5 cellular contexts compared by ENCODE assay signal in the genomic region with DNA sequence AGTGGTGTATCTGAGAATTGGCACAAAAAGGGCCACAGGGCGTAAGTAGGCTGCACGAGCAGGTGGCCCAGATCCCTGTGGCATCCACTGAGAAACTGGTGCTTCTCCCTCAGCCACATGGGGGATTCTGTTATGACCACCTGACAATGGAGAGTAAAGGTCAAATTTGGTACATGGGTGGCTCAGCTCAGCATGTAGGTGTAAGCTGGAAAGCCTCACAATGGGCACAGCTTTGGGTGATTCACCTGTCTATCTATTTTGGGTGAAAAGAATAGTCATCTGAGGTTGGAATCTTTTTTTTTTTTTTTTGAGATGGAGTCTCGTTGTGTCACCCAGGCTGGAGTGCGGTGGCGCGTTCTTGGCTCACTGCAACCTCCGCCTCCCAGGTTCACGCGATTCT.
"Had no signal": no experiment of that assay in that cellular context is flagged by ENCODE, and none has a peak within 500 bp of the region (broad histone marks: within the 10 kb centered on the region; RNA-seq: fewer than 3 reads in every experiment).

No MANE protein-coding gene starts in this region.

- H3K4me3 Mint-ChIP-seq: IgD-negative memory B cell had no signal

- ATAC-seq: HepG2, K562 had no signal

- H3K9me3 Mint-ChIP-seq: IgD-negative memory B cell had no signal

- DNase-seq: IMR-90, KBM-7 had no signal

- H3K36me3 Mint-ChIP-seq: IgD-negative memory B cell had no signal

- H3K27ac Mint-ChIP-seq: IgD-negative memory B cell had no signal
